ENCODE assay signal across 8 cellular contexts in genomic region chr7:129144095-129144833, GRCh38. TPM values are rescaled to one million over a fixed set of nuclear protein-coding genes. Genes with fewer than 3 reads are reported as not detected.
DNase-seq lines count a peak whose midpoint lies in the region; ATAC-seq and TF ChIP-seq lines count a peak whose summit lies in the region.

A gene with protein sequence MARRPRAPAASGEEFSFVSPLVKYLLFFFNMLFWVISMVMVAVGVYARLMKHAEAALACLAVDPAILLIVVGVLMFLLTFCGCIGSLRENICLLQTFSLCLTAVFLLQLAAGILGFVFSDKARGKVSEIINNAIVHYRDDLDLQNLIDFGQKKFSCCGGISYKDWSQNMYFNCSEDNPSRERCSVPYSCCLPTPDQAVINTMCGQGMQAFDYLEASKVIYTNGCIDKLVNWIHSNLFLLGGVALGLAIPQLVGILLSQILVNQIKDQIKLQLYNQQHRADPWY (plus strand): TSS chr7:129144707. CDS start chr7:129144981, 274 bp downstream.

- DNase-seq in NCI-H2029 (lab: John Stamatoyannopoulos, UW): peak; percentile 24
- no peak for DNase-seq in NCI-H2029 treated with DMSO at 0.1 percent for 48 hours (lab: John Stamatoyannopoulos, UW)
- DNase-seq in NCI-H2107 (lab: John Stamatoyannopoulos, UW): peak; percentile 81
- DNase-seq in cerebellar cortex (ENCODE audit: low spot score): peak; percentile 88
- no peak for DNase-seq in kidney epithelial cell (ENCODE audit: low read depth)
- DNase-seq in stimulated activated CD4-positive, alpha-beta T cell treated with anti-CD3 and anti-CD28 coated beads, Interleukin-15, amount 100 ng/mL, for 24 hours: peak; percentile 85

- ATAC-seq in HG02943 (IDR thresholded peaks at IDR 0.05; ENCODE audit: low read depth, unreplicated experiment): peak; percentile 56
- peak; percentile 87 to 90 for ATAC-seq in activated CD4-positive, CD25-positive, alpha-beta regulatory T cell treated with anti-CD3 and anti-CD28 coated beads, Interleukin-2, amount 50 U/mL, for 24 hours

- peak within 1 kb of the TSS; percentile 49 for H3K4me3 ChIP-seq in kidney epithelial cell (ENCODE audit: low read depth, low read length)

- no peaks in the 10 kb centered on the region for H3K36me3 ChIP-seq in kidney epithelial cell (ENCODE audit: control insufficient read depth, insufficient read depth, low read length)

- H3K27me3 ChIP-seq in kidney epithelial cell (ENCODE audit: control insufficient read depth, insufficient read depth, low read length): peaks cover 15% of the 10 kb centered on the region

- no peak for TF ChIP-seq CTCF in kidney epithelial cell (IDR thresholded peaks at IDR 0.05; ENCODE audit: insufficient read depth, low read length, poor library complexity, severe bottlenecking)

RNA-seq across cellular contexts. Expression of the gene that starts here (rescaled TPM):
- 18.0 and 22.2 TPM in 2 replicates for total RNA-seq in kidney epithelial cell

Comparison
In these comparisons a context has a peak if more than half of its experiments do, and no peak if none do; other contexts are left out.
1. DNase-seq: peak in NCI-H2029 (single experiment), NCI-H2107 (single experiment), cerebellar cortex (single experiment) and stimulated activated CD4-positive, alpha-beta T cell treated with anti-CD3 and anti-CD28 coated beads, Interleukin-15, amount 100 ng/mL, for 24 hours (single experiment); none in NCI-H2029 treated with DMSO at 0.1 percent for 48 hours (single experiment) and kidney epithelial cell (single experiment).